Comparison of ENCODE assay signal across 8 cellular contexts in the genomic region with DNA sequence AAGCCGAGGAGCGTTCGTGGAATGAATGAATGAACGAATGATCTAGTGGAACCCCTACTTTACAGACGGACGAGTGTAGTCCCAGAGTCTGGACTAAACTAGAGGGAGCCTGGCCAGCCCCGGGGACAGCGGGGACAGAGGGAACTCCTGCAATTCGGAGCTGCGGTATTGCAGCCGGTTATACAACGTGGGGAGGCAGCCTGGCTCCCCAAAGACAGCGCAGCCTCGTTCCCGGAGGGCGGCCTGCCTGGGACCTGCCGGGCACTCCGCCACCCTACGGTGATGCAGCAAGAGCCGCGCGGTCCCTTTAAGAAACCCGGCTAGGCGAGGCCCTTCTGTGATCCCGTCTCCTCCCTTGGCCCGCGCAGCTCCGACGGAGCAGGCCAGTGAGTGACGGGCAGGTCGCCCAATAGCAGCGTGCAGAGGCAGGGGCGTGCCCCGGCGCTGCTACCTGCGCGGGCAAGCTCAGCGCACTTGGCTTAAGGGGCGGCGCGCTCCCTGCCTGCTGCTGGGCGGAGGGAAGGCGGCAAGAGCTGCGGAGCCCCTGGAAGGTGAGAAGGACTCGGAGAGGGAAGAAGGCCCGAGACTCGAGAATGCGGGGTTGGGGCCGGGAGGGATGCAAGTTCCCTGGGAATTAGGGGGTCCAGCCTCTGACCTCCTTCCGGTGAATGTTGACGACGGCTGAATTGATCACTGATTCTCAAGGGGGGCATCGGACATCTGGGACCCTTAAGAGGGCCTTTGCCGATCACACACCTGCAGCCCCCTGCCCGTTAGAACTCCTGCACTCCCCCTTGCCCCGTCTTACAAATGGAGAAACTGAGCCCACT. TPM values are rescaled to one million over a fixed set of nuclear protein-coding genes. Genes with fewer than 3 reads are reported as not detected.
DNase-seq lines count a peak whose midpoint lies in the region; ATAC-seq and TF ChIP-seq lines count a peak whose summit lies in the region.

A gene with protein sequence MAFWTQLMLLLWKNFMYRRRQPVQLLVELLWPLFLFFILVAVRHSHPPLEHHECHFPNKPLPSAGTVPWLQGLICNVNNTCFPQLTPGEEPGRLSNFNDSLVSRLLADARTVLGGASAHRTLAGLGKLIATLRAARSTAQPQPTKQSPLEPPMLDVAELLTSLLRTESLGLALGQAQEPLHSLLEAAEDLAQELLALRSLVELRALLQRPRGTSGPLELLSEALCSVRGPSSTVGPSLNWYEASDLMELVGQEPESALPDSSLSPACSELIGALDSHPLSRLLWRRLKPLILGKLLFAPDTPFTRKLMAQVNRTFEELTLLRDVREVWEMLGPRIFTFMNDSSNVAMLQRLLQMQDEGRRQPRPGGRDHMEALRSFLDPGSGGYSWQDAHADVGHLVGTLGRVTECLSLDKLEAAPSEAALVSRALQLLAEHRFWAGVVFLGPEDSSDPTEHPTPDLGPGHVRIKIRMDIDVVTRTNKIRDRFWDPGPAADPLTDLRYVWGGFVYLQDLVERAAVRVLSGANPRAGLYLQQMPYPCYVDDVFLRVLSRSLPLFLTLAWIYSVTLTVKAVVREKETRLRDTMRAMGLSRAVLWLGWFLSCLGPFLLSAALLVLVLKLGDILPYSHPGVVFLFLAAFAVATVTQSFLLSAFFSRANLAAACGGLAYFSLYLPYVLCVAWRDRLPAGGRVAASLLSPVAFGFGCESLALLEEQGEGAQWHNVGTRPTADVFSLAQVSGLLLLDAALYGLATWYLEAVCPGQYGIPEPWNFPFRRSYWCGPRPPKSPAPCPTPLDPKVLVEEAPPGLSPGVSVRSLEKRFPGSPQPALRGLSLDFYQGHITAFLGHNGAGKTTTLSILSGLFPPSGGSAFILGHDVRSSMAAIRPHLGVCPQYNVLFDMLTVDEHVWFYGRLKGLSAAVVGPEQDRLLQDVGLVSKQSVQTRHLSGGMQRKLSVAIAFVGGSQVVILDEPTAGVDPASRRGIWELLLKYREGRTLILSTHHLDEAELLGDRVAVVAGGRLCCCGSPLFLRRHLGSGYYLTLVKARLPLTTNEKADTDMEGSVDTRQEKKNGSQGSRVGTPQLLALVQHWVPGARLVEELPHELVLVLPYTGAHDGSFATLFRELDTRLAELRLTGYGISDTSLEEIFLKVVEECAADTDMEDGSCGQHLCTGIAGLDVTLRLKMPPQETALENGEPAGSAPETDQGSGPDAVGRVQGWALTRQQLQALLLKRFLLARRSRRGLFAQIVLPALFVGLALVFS (N-terminal part only) (plus strand): TSS at position 462 of the 830 bp plus-strand sequence. CDS start 1,255 bp downstream, outside the sequence.

- TF ChIP-seq CTCF in Peyer's patch (IDR thresholded peaks at IDR 0.05) = peak in 1 of 6 experiments; percentile 21
- TF ChIP-seq CTCF in esophagus muscularis mucosa (IDR thresholded peaks at IDR 0.05) = peak in 1 of 3 experiments; percentile 31

- H3K36me3 ChIP-seq in KOPT-K1 (ENCODE audit: insufficient read depth, low read length) = no peaks in the 10 kb centered on the region; the same call in 1 of the 2 replicates
- H3K36me3 ChIP-seq in Peyer's patch = peaks cover 0 to 9% (median 0%) of the 10 kb centered on the region in 3 donors
- peaks cover 13 to 36% (median 28%) of the 10 kb centered on the region in 4 donors for H3K36me3 ChIP-seq in esophagus muscularis mucosa
- peaks cover 0 to 13% of the 10 kb centered on the region in 2 donors for H3K36me3 ChIP-seq in muscle layer of duodenum (ENCODE audit: control insufficient read depth in 1 of 2, insufficient read depth in 2 of 2, low read length in 2 of 2)

- DNase-seq in DMS53 treated with DMSO at 0.1 percent for 48 hours (lab: John Stamatoyannopoulos, UW; ENCODE audit: unreplicated experiment) = peak; percentile 86
- peak; percentile 97 to 100 (median 100) for DNase-seq in Peyer's patch
- peak; percentile 100 for DNase-seq in activated T-cell treated with anti-CD3 and anti-CD28 coated beads, Interleukin-2, amount 50 U/mL, for 4 hours
- DNase-seq in esophagus muscularis mucosa (ENCODE audit: extremely low spot score) = peak; percentile 98
- peak; percentile 99 for DNase-seq in stimulated activated CD8-positive, alpha-beta memory T cell treated with anti-CD3 and anti-CD28 coated beads, Interleukin-7, amount 100 ng/mL, for 24 hours (ENCODE audit: low read depth)

- peak within 1 kb of the TSS; percentile 92 for H3K4me3 Mint-ChIP-seq in activated T-cell treated with anti-CD3 and anti-CD28 coated beads, Interleukin-2, amount 50 U/mL, for 4 hours

- WGBS in esophagus muscularis mucosa = under 1% methylated on average over 32 of the region's 56 CpGs

- H3K9me3 Mint-ChIP-seq in activated T-cell treated with anti-CD3 and anti-CD28 coated beads, Interleukin-2, amount 50 U/mL, for 4 hours = no peaks in the 10 kb centered on the region

- peak within 1 kb of the TSS; percentile 89 for H3K27ac ChIP-seq in KOPT-K1 (ENCODE audit: low read depth, low read length, poor library complexity, severe bottlenecking)
- H3K27ac ChIP-seq in Peyer's patch = peak within 1 kb of the TSS; percentile 42 to 88 (median 64)
- H3K27ac ChIP-seq in esophagus muscularis mucosa (replicated peaks in 1 of 4) = peak within 1 kb of the TSS; percentile 49 to 71 (median 54)
- H3K27ac ChIP-seq in muscle layer of duodenum (ENCODE audit: low read length) = no peak within 1 kb of the TSS

- H3K4me1 ChIP-seq in Peyer's patch (peaks cover 3 to 46% (median 21%) of the 10 kb centered on the region in 4 donors), esophagus muscularis mucosa (peaks cover 23 to 47% (median 34%) of the 10 kb centered on the region in 4 donors), muscle layer of duodenum (ENCODE audit: control insufficient read depth in 1 of 2, insufficient read depth in 2 of 2, low read length in 2 of 2) (peaks cover 0 to 28% of the 10 kb centered on the region in 2 donors)

- TF ChIP-seq EP300 in esophagus muscularis mucosa (IDR thresholded peaks at IDR 0.05) = no peak

- H3K9me3 ChIP-seq in KOPT-K1 (ENCODE audit: insufficient read depth, low read length, poor library complexity, severe bottlenecking) (no peaks in the 10 kb centered on the region), Peyer's patch (no peaks in the 10 kb centered on the region), esophagus muscularis mucosa (no peaks in the 10 kb centered on the region), muscle layer of duodenum (ENCODE audit: control insufficient read depth in 1 of 2, low read length in 2 of 2) (no peaks in the 10 kb centered on the region)

- H3K4me3 ChIP-seq in Peyer's patch = peak within 1 kb of the TSS; percentile 47 to 67 (median 60)
- H3K4me3 ChIP-seq in esophagus muscularis mucosa = peak within 1 kb of the TSS; percentile 56 to 61 (median 58)
- peak within 1 kb of the TSS; percentile 81 to 85 for H3K4me3 ChIP-seq in muscle layer of duodenum (ENCODE audit: low read depth in 1 of 2, low read length in 2 of 2)

- H3K36me3 Mint-ChIP-seq in activated T-cell treated with anti-CD3 and anti-CD28 coated beads, Interleukin-2, amount 50 U/mL, for 4 hours (ENCODE audit: insufficient read depth) = peaks cover 10% of the 10 kb centered on the region

- H3K27me3 ChIP-seq in Peyer's patch = no peaks in the 10 kb centered on the region
- H3K27me3 ChIP-seq in esophagus muscularis mucosa = peaks cover 0 to 11% (median 0%) of the 10 kb centered on the region in 4 donors
- H3K27me3 ChIP-seq in muscle layer of duodenum (ENCODE audit: low read depth, low read length) = no peaks in the 10 kb centered on the region

- peak; percentile 72 for ATAC-seq in GM21786 (IDR thresholded peaks at IDR 0.05; ENCODE audit: unreplicated experiment)
- ATAC-seq in activated T-cell treated with anti-CD3 and anti-CD28 coated beads, Interleukin-2, amount 50 U/mL, for 4 hours = peak; percentile 98

- intact Hi-C loops in esophagus muscularis mucosa (cut with DNase I) = loop anchor here (5.0 kb wide), 1 partner anchor 52 kb away; no protein-coding TSS in a partner anchor

- H3K27me3 Mint-ChIP-seq in activated T-cell treated with anti-CD3 and anti-CD28 coated beads, Interleukin-2, amount 50 U/mL, for 4 hours (ENCODE audit: low read depth) = no peaks in the 10 kb centered on the region

- peak; percentile 53 to 82 for TF ChIP-seq POLR2A in Peyer's patch (IDR thresholded peaks at IDR 0.05)
- TF ChIP-seq POLR2A in esophagus muscularis mucosa (IDR thresholded peaks at IDR 0.05; ENCODE audit: low read depth) = no peak

- H3K4me1 Mint-ChIP-seq in activated T-cell treated with anti-CD3 and anti-CD28 coated beads, Interleukin-2, amount 50 U/mL, for 4 hours (ENCODE audit: low read depth) = peaks cover 47% of the 10 kb centered on the region

RNA-seq across cellular contexts. Expression of the gene that starts here (rescaled TPM):
- total RNA-seq in Peyer's patch (100 to 1,000 TPM in 1 of 4 donors, 10 to 100 TPM in 3; 30.1 to 162 (median 72.1) TPM), esophagus muscularis mucosa (1 to 10 TPM; 3.9 to 9.5 (median 6.9) TPM)
- 1 to 10 TPM; 7.1 to 8.7 (median 8.6) TPM for total RNA-seq in activated T-cell treated with anti-CD3 and anti-CD28 coated beads, Interleukin-2, amount 50 U/mL, for 4 hours
